In the genomic region with DNA sequence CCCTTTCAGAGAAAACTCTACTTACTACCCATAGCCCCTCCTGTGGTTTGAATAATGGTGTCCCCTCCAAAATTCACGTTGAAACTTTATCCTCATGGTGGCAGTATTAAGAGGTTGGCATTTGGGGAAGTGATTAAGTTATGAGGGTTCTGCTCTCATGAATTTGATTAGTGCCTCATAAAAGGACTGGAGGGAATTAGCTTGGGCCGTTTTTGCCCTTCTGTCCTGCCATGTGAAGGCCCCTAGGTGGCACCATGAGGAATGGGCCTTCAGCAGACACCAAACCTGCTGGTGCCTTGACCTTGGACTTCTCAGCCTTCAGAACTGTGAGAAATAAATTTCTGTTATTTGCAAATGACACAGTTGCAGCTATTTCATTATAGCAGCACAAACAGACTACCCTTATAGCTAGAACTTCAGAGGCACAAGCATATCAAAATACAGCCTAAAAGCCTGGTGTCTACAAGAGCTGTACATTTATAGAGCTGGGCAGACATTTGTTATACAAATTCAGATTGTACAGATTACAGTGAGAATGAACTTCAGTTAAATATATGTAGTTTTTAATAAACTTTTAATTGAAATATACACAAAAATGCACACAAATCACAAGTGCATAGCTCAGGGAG, we compare ENCODE assay signal across 1 cellular context.
TF ChIP-seq lines count a peak whose summit lies in the region.

No MANE protein-coding gene starts in this region.

TF ChIP-seq in HepG2, 621 proteins besides CTCF, POLR2A, EP300 and RAD21:
- TF ChIP-seq ZFY (CRISPR knock-in tag; IDR thresholded peaks at IDR 0.05) (peak; percentile 24; the same call in 1 of the 2 replicates), SALL1 (CRISPR knock-in tag; IDR thresholded peaks at IDR 0.05) (0 out of 2 replicates have a peak, but pooled peaks have one; percentile 24), RFX5 (IDR thresholded peaks at IDR 0.05; ENCODE audit: low read depth, low read length) (no peak), SP140L (CRISPR knock-in tag; IDR thresholded peaks at IDR 0.05; ENCODE audit: borderline replicate concordance) (no peak), ZNF335 (CRISPR knock-in tag; IDR thresholded peaks at IDR 0.05) (no peak), ZNF780A (CRISPR knock-in tag; IDR thresholded peaks at IDR 0.05) (no peak), XRCC5 (optimal IDR thresholded peaks at IDR 0.05; ENCODE audit: low read length) (peak; percentile 20), RARA (CRISPR knock-in tag; IDR thresholded peaks at IDR 0.05) (no peak), ZFX (CRISPR knock-in tag; IDR thresholded peaks at IDR 0.05; ENCODE audit: low read depth) (peak; percentile 45; the same call in 1 of the 2 replicates), SMC3 (IDR thresholded peaks at IDR 0.05; ENCODE audit: low read length) (0 out of 2 replicates have a peak, but pooled peaks have one; percentile 15), SNAPC2 (CRISPR knock-in tag; IDR thresholded peaks at IDR 0.05) (no peak), ZNF564 (CRISPR knock-in tag; IDR thresholded peaks at IDR 0.05) (peak; percentile 99), HNF4A (CRISPR knock-in tag; IDR thresholded peaks at IDR 0.05) (0 out of 2 replicates have a peak, but pooled peaks have one; percentile 27), POLR2G (IDR thresholded peaks at IDR 0.05; ENCODE audit: low read depth, low read length) (0 out of 2 replicates have a peak, but pooled peaks have one; percentile 32), TEAD2 (CRISPR knock-in tag; IDR thresholded peaks at IDR 0.05) (no peak), STAG1 (CRISPR knock-in tag; IDR thresholded peaks at IDR 0.05) (peak; percentile 23; the same call in 1 of the 2 replicates)
- TF ChIP-seq, protein P1, sequence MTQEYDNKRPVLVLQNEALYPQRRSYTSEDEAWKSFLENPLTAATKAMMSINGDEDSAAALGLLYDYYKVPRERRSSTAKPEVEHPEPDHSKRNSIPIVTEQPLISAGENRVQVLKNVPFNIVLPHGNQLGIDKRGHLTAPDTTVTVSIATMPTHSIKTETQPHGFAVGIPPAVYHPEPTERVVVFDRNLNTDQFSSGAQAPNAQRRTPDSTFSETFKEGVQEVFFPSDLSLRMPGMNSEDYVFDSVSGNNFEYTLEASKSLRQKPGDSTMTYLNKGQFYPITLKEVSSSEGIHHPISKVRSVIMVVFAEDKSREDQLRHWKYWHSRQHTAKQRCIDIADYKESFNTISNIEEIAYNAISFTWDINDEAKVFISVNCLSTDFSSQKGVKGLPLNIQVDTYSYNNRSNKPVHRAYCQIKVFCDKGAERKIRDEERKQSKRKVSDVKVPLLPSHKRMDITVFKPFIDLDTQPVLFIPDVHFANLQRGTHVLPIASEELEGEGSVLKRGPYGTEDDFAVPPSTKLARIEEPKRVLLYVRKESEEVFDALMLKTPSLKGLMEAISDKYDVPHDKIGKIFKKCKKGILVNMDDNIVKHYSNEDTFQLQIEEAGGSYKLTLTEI (CRISPR knock-in tag; conservative IDR thresholded peaks at IDR 0.05): no peak
- TF ChIP-seq, protein P2, sequence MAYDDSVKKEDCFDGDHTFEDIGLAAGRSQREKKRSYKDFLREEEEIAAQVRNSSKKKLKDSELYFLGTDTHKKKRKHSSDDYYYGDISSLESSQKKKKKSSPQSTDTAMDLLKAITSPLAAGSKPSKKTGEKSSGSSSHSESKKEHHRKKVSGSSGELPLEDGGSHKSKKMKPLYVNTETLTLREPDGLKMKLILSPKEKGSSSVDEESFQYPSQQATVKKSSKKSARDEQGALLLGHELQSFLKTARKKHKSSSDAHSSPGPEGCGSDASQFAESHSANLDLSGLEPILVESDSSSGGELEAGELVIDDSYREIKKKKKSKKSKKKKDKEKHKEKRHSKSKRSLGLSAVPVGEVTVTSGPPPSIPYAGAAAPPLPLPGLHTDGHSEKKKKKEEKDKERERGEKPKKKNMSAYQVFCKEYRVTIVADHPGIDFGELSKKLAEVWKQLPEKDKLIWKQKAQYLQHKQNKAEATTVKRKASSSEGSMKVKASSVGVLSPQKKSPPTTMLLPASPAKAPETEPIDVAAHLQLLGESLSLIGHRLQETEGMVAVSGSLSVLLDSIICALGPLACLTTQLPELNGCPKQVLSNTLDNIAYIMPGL (CRISPR knock-in tag; IDR thresholded peaks at IDR 0.05; ENCODE audit: borderline replicate concordance in 1 of 2, low read depth in 1 of 2): 0 out of 4 replicates have a peak, but pooled peaks of 1 of the 2 experiments have one; percentile 19
TF ChIP-seq in HepG2: peak in this region for 10.
